Comparison of ENCODE assay signal across 8 cellular contexts in the genomic region with DNA sequence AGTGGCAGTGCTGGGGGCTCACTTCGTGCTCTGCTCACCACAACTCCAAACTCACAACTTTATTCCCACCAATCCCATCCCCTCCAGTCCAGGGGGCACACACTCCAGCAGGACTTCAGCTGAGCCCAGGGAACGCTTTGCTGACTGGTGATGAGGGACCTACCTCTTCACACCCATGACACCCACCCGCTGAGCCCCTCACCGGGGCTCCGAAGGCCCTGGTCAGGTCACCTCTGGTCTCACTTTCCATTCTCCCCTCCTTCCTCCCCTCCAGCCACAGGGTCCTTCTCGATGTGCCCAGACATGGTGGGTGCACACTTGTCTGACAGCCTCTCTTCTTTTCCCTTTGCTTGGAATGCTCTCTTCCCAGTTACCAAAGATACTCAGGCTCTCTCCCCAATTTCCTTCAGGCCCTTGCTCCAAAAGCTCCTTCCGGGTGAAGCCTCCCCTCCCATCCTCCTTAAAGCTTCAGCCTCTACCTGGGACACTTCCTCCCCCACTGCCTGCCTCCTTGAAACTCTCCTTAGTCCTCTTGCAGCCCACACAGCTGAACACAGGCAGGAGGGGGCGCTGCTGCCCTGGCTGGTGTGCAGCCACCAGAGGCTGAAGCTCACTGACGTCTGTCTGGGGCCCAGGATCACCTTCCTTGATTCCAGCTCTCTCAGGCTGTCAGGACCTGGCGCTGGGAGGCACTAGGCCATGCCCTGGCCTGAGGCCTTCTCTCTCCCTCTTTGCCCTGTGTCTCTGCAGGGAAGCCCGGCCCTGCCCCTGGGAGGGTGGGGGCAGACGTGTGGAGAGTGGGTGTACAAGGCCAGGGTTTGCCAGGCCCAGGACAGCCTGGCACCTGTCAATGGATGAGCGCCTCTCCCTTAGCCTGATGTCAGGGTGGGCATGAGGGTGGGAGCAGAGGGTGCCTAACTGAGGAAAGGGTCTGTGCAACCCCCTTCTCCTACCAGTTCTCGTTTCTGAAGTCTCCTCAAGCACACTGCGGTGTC. TPM values are rescaled to one million over a fixed set of nuclear protein-coding genes. Genes with fewer than 3 reads are reported as not detected.
A peak's percentile ranks its signal among the peaks of the same experiment; 100 is the strongest.
DNase-seq lines count a peak whose midpoint lies in the region; ATAC-seq, FAIRE-seq and TF ChIP-seq lines count a peak whose summit lies in the region.

No MANE protein-coding gene starts in this region.

- 17% methylated on average over 15 of the region's 15 CpGs for WGBS in K562 (ENCODE audit: insufficient coverage, low coverage, missing lambda C conversion rate)

- H3K4me1 ChIP-seq in Peyer's patch = no peaks in the 10 kb centered on the region
- H3K4me1 ChIP-seq in K562 (replicated peaks in 1 of 2; ENCODE audit: control insufficient read depth in 2 of 2, insufficient read depth in 2 of 2, low read length in 2 of 2) = 0 out of 5 replicates have a peak, but pooled peaks cover 0 to 3% of the 10 kb centered on the region in 2 experiments

- DNase-seq in HT1080 (ENCODE audit: low read depth) = peak; percentile 60
- peak in 2 of 3 donors; percentile 89 for DNase-seq in Peyer's patch
- DNase-seq in K562 (ENCODE audit: extremely low read depth in 1 of 4, low spot score in 3 of 4) = peak; percentile 42 to 69 (median 56)
- peak; percentile 89 for DNase-seq in islet precursor cell
- peak; percentile 65 to 78 for DNase-seq in stimulated activated CD4-positive, alpha-beta T cell treated with anti-CD3 and anti-CD28 coated beads, Interleukin-2, amount 100 ng/mL, for 24 hours

- TF ChIP-seq CTCF in GM12872 (IDR thresholded peaks at IDR 0.05; ENCODE audit: insufficient read depth, low read depth, low read length) (peak; percentile 78), Peyer's patch (IDR thresholded peaks at IDR 0.05) (peak in 5 of 6 experiments; percentile 18 to 95 (median 92)), K562 (IDR thresholded peaks at IDR 0.05 in 2 of 3, conservative IDR thresholded peaks at IDR 0.05 in 1 of 3; ENCODE audit: insufficient read depth in 2 of 3, low read depth in 1 of 3, low read length in 3 of 3) (peak; percentile 86 to 92 (median 90))

- POLR2A ChIA-PET in K562 (lab: Yijun Ruan, JAX) = interaction anchor here (0.6 to 1.6 kb wide), 5 partner anchors 12 to 110 kb away, joined by 3 to 6 read pairs (median 3); no protein-coding TSS in a partner anchor

- H3K4me3 ChIP-seq in Peyer's patch = peak overlapping the region in 1 of 4 donors; percentile 2
- H3K4me3 ChIP-seq in K562 = no peak overlapping the region

- H3K27ac ChIP-seq in Peyer's patch = no peak overlapping the region
- no peak overlapping the region for H3K27ac ChIP-seq in K562 (ENCODE audit: extremely low read depth, low read depth, low read length)

- TF ChIP-seq POLR2A in Peyer's patch (IDR thresholded peaks at IDR 0.05) (no peak), K562 (conservative IDR thresholded peaks at IDR 0.05) (no peak)

- H3K4me2 ChIP-seq in K562 (ENCODE audit: insufficient read depth, low read length) = no peak overlapping the region

- ATAC-seq in K562 = peak; percentile 96
- no peak for ATAC-seq in HG03520 (IDR thresholded peaks at IDR 0.05; ENCODE audit: unreplicated experiment)
- ATAC-seq in HG03571 (IDR thresholded peaks at IDR 0.05; ENCODE audit: unreplicated experiment) = no peak

- H3K27me3 ChIP-seq in Peyer's patch = no peaks in the 10 kb centered on the region
- H3K27me3 ChIP-seq in K562 (ENCODE audit: control insufficient read depth in 2 of 2, insufficient read depth in 2 of 2, low read length in 2 of 2) = peaks cover 12 to 14% of the 10 kb centered on the region in 2 experiments; a peak in 4 of 5 replicates

- H4K20me1 ChIP-seq in K562 (replicated peaks; ENCODE audit: control insufficient read depth, insufficient read depth, low read length) = no peaks in the 10 kb centered on the region

- H3K9ac ChIP-seq in K562 (ENCODE audit: insufficient read depth in 1 of 2, low read depth in 2 of 2, low read length in 2 of 2) = 0 out of 4 replicates have a peak overlapping the region, but pooled peaks of 1 of the 2 experiments have one; percentile 21

- no peaks in the 10 kb centered on the region for H3K36me3 ChIP-seq in Peyer's patch
- H3K36me3 ChIP-seq in K562 (ENCODE audit: control insufficient read depth, insufficient read depth, low read length) = no peaks in the 10 kb centered on the region

- in situ Hi-C loops in K562 (cut with MboI) = no loop called here

- TF ChIP-seq RAD21 in K562 (CRISPR knock-in tag; conservative IDR thresholded peaks at IDR 0.05 in 1 of 2, IDR thresholded peaks at IDR 0.05 in 1 of 2) = peak; percentile 98 to 99

- no TSS peak for BruUV-seq in K562 (replicated peaks; lab: Mats Ljungman, UMichigan)

- TF ChIP-seq EP300 in K562 (IDR thresholded peaks at IDR 0.05; ENCODE audit: low read length) = no peak

- no peaks in the 10 kb centered on the region for H3K79me2 ChIP-seq in K562 (ENCODE audit: control insufficient read depth, insufficient read depth, low read length)

- CTCF ChIA-PET in K562 (lab: Yijun Ruan, JAX; ENCODE audit: low intra/inter-chr PET ratio) = interaction anchor here (0.8 to 2.7 kb wide), 5 partner anchors 70 to 120 kb away, joined by 3 to 18 read pairs (median 4); no protein-coding TSS in a partner anchor

- no peaks in the 10 kb centered on the region for H3K9me3 ChIP-seq in Peyer's patch
- no peaks in the 10 kb centered on the region for H3K9me3 ChIP-seq in K562 (replicated peaks; ENCODE audit: control insufficient read depth, insufficient read depth, low read depth, low read length)

- FAIRE-seq in K562 (lab: Jason Lieb, UNC) = peak; percentile 26

- no peak overlapping the region for H2AFZ ChIP-seq in K562 (ENCODE audit: low read depth, low read length)

- intact Hi-C loops in K562 (cut with micrococcal nuclease) = loop anchor here (1.0 kb wide), 1 partner anchor 93 kb away; no protein-coding TSS in a partner anchor

- H3K9me1 ChIP-seq in K562 (ENCODE audit: control insufficient read depth, insufficient read depth, low read length) = no peaks in the 10 kb centered on the region

TF ChIP-seq in K562, 482 proteins besides CTCF, POLR2A, EP300 and RAD21 (continues in another document):
- no peak for TF ChIP-seq ZNF384 (IDR thresholded peaks at IDR 0.05; ENCODE audit: low read depth, low read length)
- TF ChIP-seq, protein P1, sequence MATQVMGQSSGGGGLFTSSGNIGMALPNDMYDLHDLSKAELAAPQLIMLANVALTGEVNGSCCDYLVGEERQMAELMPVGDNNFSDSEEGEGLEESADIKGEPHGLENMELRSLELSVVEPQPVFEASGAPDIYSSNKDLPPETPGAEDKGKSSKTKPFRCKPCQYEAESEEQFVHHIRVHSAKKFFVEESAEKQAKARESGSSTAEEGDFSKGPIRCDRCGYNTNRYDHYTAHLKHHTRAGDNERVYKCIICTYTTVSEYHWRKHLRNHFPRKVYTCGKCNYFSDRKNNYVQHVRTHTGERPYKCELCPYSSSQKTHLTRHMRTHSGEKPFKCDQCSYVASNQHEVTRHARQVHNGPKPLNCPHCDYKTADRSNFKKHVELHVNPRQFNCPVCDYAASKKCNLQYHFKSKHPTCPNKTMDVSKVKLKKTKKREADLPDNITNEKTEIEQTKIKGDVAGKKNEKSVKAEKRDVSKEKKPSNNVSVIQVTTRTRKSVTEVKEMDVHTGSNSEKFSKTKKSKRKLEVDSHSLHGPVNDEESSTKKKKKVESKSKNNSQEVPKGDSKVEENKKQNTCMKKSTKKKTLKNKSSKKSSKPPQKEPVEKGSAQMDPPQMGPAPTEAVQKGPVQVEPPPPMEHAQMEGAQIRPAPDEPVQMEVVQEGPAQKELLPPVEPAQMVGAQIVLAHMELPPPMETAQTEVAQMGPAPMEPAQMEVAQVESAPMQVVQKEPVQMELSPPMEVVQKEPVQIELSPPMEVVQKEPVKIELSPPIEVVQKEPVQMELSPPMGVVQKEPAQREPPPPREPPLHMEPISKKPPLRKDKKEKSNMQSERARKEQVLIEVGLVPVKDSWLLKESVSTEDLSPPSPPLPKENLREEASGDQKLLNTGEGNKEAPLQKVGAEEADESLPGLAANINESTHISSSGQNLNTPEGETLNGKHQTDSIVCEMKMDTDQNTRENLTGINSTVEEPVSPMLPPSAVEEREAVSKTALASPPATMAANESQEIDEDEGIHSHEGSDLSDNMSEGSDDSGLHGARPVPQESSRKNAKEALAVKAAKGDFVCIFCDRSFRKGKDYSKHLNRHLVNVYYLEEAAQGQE (CRISPR knock-in tag; IDR thresholded peaks at IDR 0.05; ENCODE audit: low read depth) = 0 out of 2 replicates have a peak, but pooled peaks have one; percentile 40
- TF ChIP-seq, protein P2, sequence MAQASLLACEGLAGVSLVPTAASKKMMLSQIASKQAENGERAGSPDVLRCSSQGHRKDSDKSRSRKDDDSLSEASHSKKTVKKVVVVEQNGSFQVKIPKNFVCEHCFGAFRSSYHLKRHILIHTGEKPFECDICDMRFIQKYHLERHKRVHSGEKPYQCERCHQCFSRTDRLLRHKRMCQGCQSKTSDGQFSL (CRISPR knock-in tag; IDR thresholded peaks at IDR 0.05) = peak; percentile 64; the same call in 1 of the 2 replicates
- TF ChIP-seq, protein P2 (tag; IDR thresholded peaks at IDR 0.05) = no peak

RNA-seq across cellular contexts. Expression of a gene that starts 1.6 kb away (rescaled TPM):
- total RNA-seq in HT1080 (2014; rRNA removed; shearing (Covaris generic)) = not detected in 2 replicates
- not detected in 2 replicates for polyA plus RNA-seq in HT1080 (2015; cell fraction: cytosol; rRNA removed)
- polyA plus RNA-seq in HT1080 (2015; cell fraction: nucleus; rRNA removed) = 0.08 TPM in 1 of 2 replicates, not detected in the other
- total RNA-seq in Peyer's patch (1 to 10 TPM in 2 of 4 donors, under 1 TPM in 2; 0.70 to 3.8 (median 1.7) TPM), K562 (2014; rRNA removed) (0.12 TPM in 1 of 2 replicates, not detected in the other), K562 (2014; rRNA removed; fragmentation: Illumina TruSeq; extraction: Trizol) (0.16 and 0.22 TPM in 2 replicates), K562 (2015; rRNA removed; fragmentation: Illumina TruSeq; extraction: Trizol) (0.07 and 0.11 TPM in 2 replicates), K562 (2021) (0.16 and 0.34 TPM in 2 replicates)
- 0.79 and 1.0 TPM in 2 replicates for total RNA-seq in K562 (2011; cell fraction: chromatin; rRNA removed; ENCODE audit: low replicate concordance)
- 0.33 and 0.39 TPM in 2 replicates for total RNA-seq in K562 (2011; cell fraction: nucleolus; rRNA removed)
- 0.37 and 1.1 TPM in 2 replicates for total RNA-seq in K562 (2011; cell fraction: nucleoplasm; rRNA removed)
- polyA plus RNA-seq in K562 (2011; rRNA removed) (0.09 and 0.22 TPM in 2 replicates), K562 (2014; fragmentation: Illumina TruSeq; extraction: Trizol) (0.07 and 0.08 TPM in 2 replicates), K562 (2014; fragmentation: Nextera tagmentation; extraction: Ambion mirVana) (not detected), K562 (2014; rRNA removed) (0.05 TPM in 1 of 2 replicates, not detected in the other)
- polyA plus RNA-seq in K562 (2011; cell fraction: cytosol; rRNA removed) = 0.09 TPM in 1 of 2 replicates, not detected in the other
- 0.13 and 0.36 TPM in 2 replicates for polyA plus RNA-seq in K562 (2011; cell fraction: nucleus; rRNA removed)
- polyA plus RNA-seq in K562 (2012) = 0.07 and 0.10 TPM in 2 replicates
- polyA minus RNA-seq in K562 (2011; rRNA and poly(A)+ RNA removed) = 0.09 TPM in 1 of 2 replicates, not detected in the other
- polyA minus RNA-seq in K562 (2011; cell fraction: cytosol; rRNA and poly(A)+ RNA removed) = not detected in 2 replicates
- polyA minus RNA-seq in K562 (2011; cell fraction: nucleus; rRNA and poly(A)+ RNA removed) = 0.13 and 0.56 TPM in 2 replicates
